Comparison of ENCODE assay signal across 2 cellular contexts in genomic region chr9:113600477-113600851, GRCh38.
TF ChIP-seq lines count a peak whose summit lies in the region.

No MANE protein-coding gene starts in this region.

TF ChIP-seq in IMR-90, 13 proteins besides CTCF, POLR2A, EP300 and RAD21:
- no peak for TF ChIP-seq RCOR1 (IDR thresholded peaks at IDR 0.05; ENCODE audit: insufficient replicate concordance, low read length)
- TF ChIP-seq BHLHE40 (IDR thresholded peaks at IDR 0.05; ENCODE audit: low read depth, low read length) = no peak; the same call in 1 of the 2 replicates
- no peak for TF ChIP-seq RFX5 (IDR thresholded peaks at IDR 0.05; ENCODE audit: low read depth, low read length)
- no peak for TF ChIP-seq CEBPB (IDR thresholded peaks at IDR 0.05; ENCODE audit: low read depth, low read length)
- no peak for TF ChIP-seq MAFK (IDR thresholded peaks at IDR 0.05; ENCODE audit: low read depth, low read length)
- no peak for TF ChIP-seq NFE2L2 (IDR thresholded peaks at IDR 0.05; ENCODE audit: low read depth, low read length)
- TF ChIP-seq CHD1 (IDR thresholded peaks at IDR 0.05; ENCODE audit: low read depth, low read length) = no peak
- TF ChIP-seq SMC3 (IDR thresholded peaks at IDR 0.05; ENCODE audit: low read depth, low read length) = no peak
- TF ChIP-seq ELK1 (IDR thresholded peaks at IDR 0.05; ENCODE audit: borderline replicate concordance, low read depth, low read length) = no peak
- TF ChIP-seq FOS (IDR thresholded peaks at IDR 0.05; ENCODE audit: low read depth, low read length) = no peak
- no peak for TF ChIP-seq MAZ (IDR thresholded peaks at IDR 0.05; ENCODE audit: borderline replicate concordance, low read depth, low read length)
- TF ChIP-seq USF2 (IDR thresholded peaks at IDR 0.05; ENCODE audit: low read depth, low read length) = no peak
- TF ChIP-seq MXI1 (IDR thresholded peaks at IDR 0.05; ENCODE audit: borderline replicate concordance, low read depth, low read length) = no peak
TF ChIP-seq in IMR-90: peak in this region for 0.

TF ChIP-seq in GM23338, 12 proteins besides CTCF, POLR2A, EP300 and RAD21:
- TF ChIP-seq JUNB (IDR thresholded peaks at IDR 0.05; ENCODE audit: unreplicated experiment) (no peak), ETS1 (IDR thresholded peaks at IDR 0.05) (no peak), EZH2phosphoT487 (IDR thresholded peaks at IDR 0.05; ENCODE audit: unreplicated experiment) (no peak)
